In the genomic region with DNA sequence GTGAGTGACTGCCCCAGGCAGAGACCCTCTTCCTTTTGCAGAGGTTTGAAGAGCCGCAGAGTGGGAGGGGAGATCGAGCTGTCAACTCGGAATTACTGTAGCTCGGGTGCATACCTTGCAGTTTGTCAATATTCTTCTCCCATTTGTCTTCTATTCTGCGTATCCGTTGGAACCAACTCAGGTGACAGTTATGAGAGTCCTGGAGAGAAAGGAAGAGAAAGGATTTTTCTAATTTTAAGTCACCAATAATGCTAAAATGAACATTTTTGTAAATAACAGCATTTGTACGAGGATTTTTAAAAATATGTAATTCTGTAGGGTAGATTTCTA, we compare ENCODE assay signal across 8 cellular contexts.
DNase-seq lines count a peak whose midpoint lies in the region; ATAC-seq and TF ChIP-seq lines count a peak whose summit lies in the region.
"Not testable (repeated sequence)": the region's sequence is repeated elsewhere in the genome, so short reads cannot be mapped to it uniquely, and the experiment has no call there.

No MANE protein-coding gene starts in this region.

- DNase-seq in A673 (ENCODE audit: low spot score); GM23248; Panc1 (ENCODE audit: low read depth, low spot score); activated naive CD4-positive, alpha-beta T cell treated with anti-CD3 and anti-CD28 coated beads for 36 hours; hepatocyte (ENCODE audit: low spot score): not testable (repeated sequence)

- peak overlapping the region; percentile 46 for H3K27ac Mint-ChIP-seq in activated naive CD4-positive, alpha-beta T cell treated with anti-CD3 and anti-CD28 coated beads for 36 hours

- POLR2A ChIA-PET in A673 (lab: Charles Lee; ENCODE audit: low non-redundant PET): interaction anchor here (0.6 kb wide), 1 partner anchor 35 kb away, joined by 3 read pairs; no protein-coding TSS in a partner anchor
- POLR2A ChIA-PET in Panc1 (lab: Charles Lee): not testable (repeated sequence)

- not testable (repeated sequence) for H3K9me3 Mint-ChIP-seq in activated naive CD4-positive, alpha-beta T cell treated with anti-CD3 and anti-CD28 coated beads for 36 hours

- H3K27me3 Mint-ChIP-seq in activated naive CD4-positive, alpha-beta T cell treated with anti-CD3 and anti-CD28 coated beads for 36 hours (ENCODE audit: low read depth): not testable (repeated sequence)

- not testable (repeated sequence) for H3K36me3 Mint-ChIP-seq in activated naive CD4-positive, alpha-beta T cell treated with anti-CD3 and anti-CD28 coated beads for 36 hours (ENCODE audit: low read depth)

- CTCF ChIA-PET in A673 (lab: Charles Lee) (interaction anchor here (0.7 to 0.8 kb wide), 4 partner anchors 20 to 1857 kb away, joined by 3 to 6 read pairs (median 3); no protein-coding TSS in a partner anchor), Panc1 (lab: Charles Lee) (interaction anchor here (0.6 to 0.7 kb wide), 7 partner anchors 20 to 1171 kb away, joined by 4 to 5 read pairs (median 4); no protein-coding TSS in a partner anchor)
- CTCF ChIA-PET in activated naive CD4-positive, alpha-beta T cell treated with anti-CD3 and anti-CD28 coated beads for 36 hours (lab: Charles Lee): not testable (repeated sequence)

- H3K4me1 Mint-ChIP-seq in activated naive CD4-positive, alpha-beta T cell treated with anti-CD3 and anti-CD28 coated beads for 36 hours (ENCODE audit: low read depth): not testable (repeated sequence)

- not testable (repeated sequence) for H3K9me2 ChIP-seq in GM23248 (ENCODE audit: insufficient read depth); hepatocyte (replicated peaks; ENCODE audit: insufficient read depth)

- not testable (repeated sequence) for BruUV-seq in A673 (replicated peaks; lab: Mats Ljungman, UMichigan); Panc1 (replicated peaks; lab: Mats Ljungman, UMichigan)

- in situ Hi-C loops in GM23248 (cut with MboI); Panc1 (cut with HindIII; ENCODE audit: low pct_unique_long_range_greater_than_20kb, low sequenced_read_pairs): not testable (repeated sequence)

- H3K4me2 ChIP-seq in GM23248 (ENCODE audit: unreplicated experiment): peak overlapping the region; percentile 93
- peak overlapping the region; percentile 72 for H3K4me2 ChIP-seq in hepatocyte
- not testable (repeated sequence) for H3K4me2 ChIP-seq in skeletal muscle satellite cell (ENCODE audit: low read length)

- H3K4me1 ChIP-seq in A673 (ENCODE audit: insufficient read depth, low read length, poor library complexity, severe bottlenecking); GM23248 (ENCODE audit: insufficient read depth); Panc1 (ENCODE audit: control insufficient read depth, insufficient read depth, low read length); duodenal mucosa (ENCODE audit: control insufficient read depth in 1 of 2, insufficient read depth in 2 of 2, low read length in 2 of 2); hepatocyte (ENCODE audit: insufficient read depth); muscle layer of colon (ENCODE audit: insufficient read depth, low read length); skeletal muscle satellite cell (ENCODE audit: control insufficient read depth, insufficient read depth, low read length): not testable (repeated sequence)

- not testable (repeated sequence) for H3F3A ChIP-seq in GM23248 (ENCODE audit: insufficient read depth)

- ATAC-seq in Panc1: not testable (repeated sequence)

- intact Hi-C loops in A673 (cut with micrococcal nuclease; ENCODE audit: unreplicated experiment): loop anchor here (10.0 kb wide), 1 partner anchor 485 kb away; no protein-coding TSS in a partner anchor
- intact Hi-C loops in Panc1 (cut with micrococcal nuclease; ENCODE audit: unreplicated experiment): loop anchor here (10.0 kb wide), 1 partner anchor 345 kb away; no protein-coding TSS in a partner anchor
- intact Hi-C loops in activated naive CD4-positive, alpha-beta T cell treated with anti-CD3 and anti-CD28 coated beads for 36 hours (cut with micrococcal nuclease): not testable (repeated sequence)

- H3K27ac ChIP-seq in A673 (ENCODE audit: low read depth, low read length, poor library complexity, severe bottlenecking) (peak overlapping the region; percentile 65), GM23248 (peak overlapping the region; percentile 45), hepatocyte (peak overlapping the region; percentile 56)
- not testable (repeated sequence) for H3K27ac ChIP-seq in Panc1 (ENCODE audit: low read length); duodenal mucosa (ENCODE audit: low read depth, low read length); muscle layer of colon (ENCODE audit: low read depth, low read length)

- H4K20me1 ChIP-seq in GM23248 (ENCODE audit: insufficient read depth); hepatocyte (ENCODE audit: insufficient read depth, poor library complexity, severe bottlenecking): not testable (repeated sequence)

- H3K9ac ChIP-seq in GM23248 (peak overlapping the region; percentile 83), skeletal muscle satellite cell (ENCODE audit: low read depth, low read length) (peak overlapping the region; percentile 86)
- H3K9ac ChIP-seq in duodenal mucosa (ENCODE audit: low read depth in 1 of 2, low read length in 2 of 2); muscle layer of colon (ENCODE audit: low read length): not testable (repeated sequence)

- H3K4me3 ChIP-seq in A673 (ENCODE audit: low read depth, low read length, poor library complexity, severe bottlenecking) (peak overlapping the region; percentile 58), GM23248 (peak overlapping the region; percentile 80), Panc1 (ENCODE audit: low read depth in 2 of 2, low read length in 2 of 2) (peak overlapping the region; percentile 51 to 62), duodenal mucosa (ENCODE audit: low read depth in 1 of 2, low read length in 2 of 2) (peak overlapping the region; percentile 35 to 73), hepatocyte (peak overlapping the region; percentile 76), muscle layer of colon (ENCODE audit: low read depth in 1 of 2, low read length in 2 of 2) (peak overlapping the region; percentile 45 to 50), skeletal muscle satellite cell (ENCODE audit: low read length) (peak overlapping the region; percentile 77)

- not testable (repeated sequence) for H3K79me2 ChIP-seq in GM23248 (ENCODE audit: insufficient read depth); hepatocyte

- H3K9me3 ChIP-seq in A673 (ENCODE audit: low read depth, low read length, poor library complexity, severe bottlenecking); GM23248 (ENCODE audit: low read depth); Panc1 (ENCODE audit: control insufficient read depth, insufficient read depth, low read depth, low read length); duodenal mucosa (ENCODE audit: control insufficient read depth in 1 of 2, low read length in 2 of 2); hepatocyte (ENCODE audit: low read depth); muscle layer of colon (ENCODE audit: low read length); skeletal muscle satellite cell (replicated peaks; ENCODE audit: low read length): not testable (repeated sequence)

- not testable (repeated sequence) for H3K27me3 ChIP-seq in A673 (replicated peaks; ENCODE audit: insufficient read depth, low read depth, low read length, poor library complexity); GM23248 (replicated peaks; ENCODE audit: insufficient read depth); Panc1 (ENCODE audit: control insufficient read depth, insufficient read depth, low read length); duodenal mucosa (ENCODE audit: control insufficient read depth in 1 of 2, insufficient read depth in 2 of 2, low read length in 2 of 2); hepatocyte; muscle layer of colon (ENCODE audit: control insufficient read depth in 1 of 2, insufficient read depth in 2 of 2, low read length in 2 of 2); skeletal muscle satellite cell (ENCODE audit: control insufficient read depth, insufficient read depth, low read length)

- H3K4me3 Mint-ChIP-seq in activated naive CD4-positive, alpha-beta T cell treated with anti-CD3 and anti-CD28 coated beads for 36 hours: peak overlapping the region; percentile 85

- not testable (repeated sequence) for TF ChIP-seq CTCF in A673 (conservative IDR thresholded peaks at IDR 0.05; ENCODE audit: low read depth, low read length); Panc1 (IDR thresholded peaks at IDR 0.05); hepatocyte (IDR thresholded peaks at IDR 0.05; ENCODE audit: poor library complexity)

- WGBS in GM23248 (ENCODE audit: low coverage in 1 of 2, low lambda C conversion rate in 2 of 2, missing lambda C conversion rate in 2 of 2), 2 experiments: 0% methylated on average over 3 to 4 of the region's 7 CpGs
- WGBS in hepatocyte (ENCODE audit: low lambda C conversion rate, missing lambda C conversion rate): 0% methylated on average over 1 of the region's 7 CpGs

- not testable (repeated sequence) for H3K36me3 ChIP-seq in A673 (ENCODE audit: insufficient read depth, low read length, poor library complexity, severe bottlenecking); GM23248 (ENCODE audit: low read depth); Panc1 (ENCODE audit: control insufficient read depth, insufficient read depth, low read length); duodenal mucosa (ENCODE audit: control insufficient read depth in 1 of 2, insufficient read depth in 2 of 2, low read length in 2 of 2); hepatocyte (replicated peaks; ENCODE audit: insufficient read depth, low read depth); muscle layer of colon (ENCODE audit: insufficient read depth, low read length); skeletal muscle satellite cell (ENCODE audit: insufficient read depth, low read length)

- H2AFZ ChIP-seq in GM23248 (peak overlapping the region; percentile 85), hepatocyte (peak overlapping the region; percentile 87)
